ENCODE assay signal across 32 cellular contexts in the genomic region with DNA sequence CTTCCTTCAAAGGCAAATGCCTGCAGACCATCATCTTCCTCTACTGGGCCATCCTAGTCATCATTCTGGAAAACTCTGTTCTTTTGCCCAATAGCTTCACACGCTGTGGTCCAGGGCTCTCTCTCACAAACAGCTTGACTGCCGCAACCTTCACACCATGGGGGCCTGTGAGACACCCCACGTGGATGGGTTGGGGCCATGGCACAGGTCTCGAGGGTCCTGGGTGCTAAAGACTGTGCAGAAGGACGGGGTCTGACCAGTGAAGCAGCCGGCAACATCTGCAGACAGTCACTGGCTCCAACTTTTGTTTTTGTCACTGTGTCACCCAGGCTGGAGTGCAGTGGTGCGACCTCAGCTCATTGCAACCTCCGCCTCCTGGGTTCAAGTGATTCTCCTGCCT.
"Had no signal": no experiment of that assay in that cellular context is flagged by ENCODE, and none has a peak within 500 bp of the region (broad histone marks: within the 10 kb centered on the region; RNA-seq: fewer than 3 reads in every experiment).

No MANE protein-coding gene starts in this region.

- H3K9me3 ChIP-seq: adrenal gland, body of pancreas, breast epithelium had no signal

- H3K36me3 ChIP-seq: breast epithelium had no signal

- H3K27ac ChIP-seq: adrenal gland, body of pancreas, brain microvascular endothelial cell, breast epithelium, WERI-Rb-1 had no signal

- DNase-seq: activated CD4-positive, alpha-beta memory T cell treated with anti-CD3 and anti-CD28 coated beads, Interleukin-2, amount 10 ng/mL, durations not matched to agents 7 days and 5 days; activated CD4-positive, alpha-beta T cell treated with anti-CD3 and anti-CD28 coated beads for 1 hour; activated CD4-positive, alpha-beta T cell treated with anti-CD3 and anti-CD28 coated beads for 36 hours; activated CD4-positive, alpha-beta T cell treated with anti-CD3 and anti-CD28 coated beads for 48 hours; activated CD4-positive, alpha-beta T cell treated with anti-CD3 and anti-CD28 coated beads, Interleukin-2, amount 10 ng/mL, durations not matched to agents 7 days and 5 days; activated CD4-positive, alpha-beta T cell treated with anti-CD3 and anti-CD28 coated beads, Interleukin-2, amount 50 U/mL, for 48 hours; activated CD4-positive, CD25-positive, alpha-beta regulatory T cell; activated CD8-positive, alpha-beta memory T cell treated with anti-CD3 and anti-CD28 coated beads for 24 hours; activated CD8-positive, alpha-beta memory T cell treated with anti-CD3 and anti-CD28 coated beads, Interleukin-2, amount 10 ng/mL, durations not matched to agents 7 days and 5 days; activated CD8-positive, alpha-beta memory T cell treated with anti-CD3 and anti-CD28 coated beads, Interleukin-2, amount 50 U/mL, for 48 hours; activated CD8-positive, alpha-beta T cell treated with anti-CD3 and anti-CD28 coated beads, Interleukin-2, amount 10 ng/mL, durations not matched to agents 7 days and 5 days; activated effector memory CD4-positive, alpha-beta T cell treated with Interleukin-2 at 50 U/mL for 16 hours; activated gamma-delta T cell; activated naive CD4-positive, alpha-beta T cell; activated naive CD4-positive, alpha-beta T cell treated with anti-CD3 and anti-CD28 coated beads for 36 hours; activated naive CD4-positive, alpha-beta T cell treated with anti-CD3 and anti-CD28 coated beads, Interleukin-2, amount 50 U/mL, for 16 hours; activated naive CD8-positive, alpha-beta T cell treated with anti-CD3 and anti-CD28 coated beads for 36 hours; activated T-cell treated with anti-CD3 and anti-CD28 coated beads, Interleukin-2, amount 50 U/mL, for 24 hours; activated T-cell treated with anti-CD3 and anti-CD28 coated beads, Interleukin-2, amount 50 U/mL, for 48 hours; adrenal gland; amniotic stem cell; body of pancreas; brain microvascular endothelial cell; central memory CD4-positive, alpha-beta T cell; T-helper 1 cell; T-helper 2 cell; T-helper 9 cell; WERI-Rb-1 had no signal

- ATAC-seq: activated CD4-positive, alpha-beta T cell treated with anti-CD3 and anti-CD28 coated beads for 36 hours; activated CD4-positive, CD25-positive, alpha-beta regulatory T cell treated with anti-CD3 and anti-CD28 coated beads, Interleukin-2, amount 50 U/mL, for 24 hours; activated CD8-positive, alpha-beta memory T cell treated with anti-CD3 and anti-CD28 coated beads, Interleukin-2, amount 10 ng/mL, durations not matched to agents 7 days and 5 days; activated CD8-positive, alpha-beta T cell treated with anti-CD3 and anti-CD28 coated beads, Interleukin-2, amount 10 ng/mL, durations not matched to agents 7 days and 5 days; activated naive CD4-positive, alpha-beta T cell treated with anti-CD3 and anti-CD28 coated beads, Interleukin-2, amount 50 U/mL, for 72 hours; body of pancreas; WTC11 had no signal

- H3K4me3 ChIP-seq: adrenal gland, body of pancreas, breast epithelium had no signal

- H3K4me1 ChIP-seq: adrenal gland, body of pancreas, breast epithelium had no signal

- H3K27me3 ChIP-seq: adrenal gland, body of pancreas, brain microvascular endothelial cell, breast epithelium had no signal
